Comparison of ENCODE assay signal across 10 cellular contexts in the genomic region with DNA sequence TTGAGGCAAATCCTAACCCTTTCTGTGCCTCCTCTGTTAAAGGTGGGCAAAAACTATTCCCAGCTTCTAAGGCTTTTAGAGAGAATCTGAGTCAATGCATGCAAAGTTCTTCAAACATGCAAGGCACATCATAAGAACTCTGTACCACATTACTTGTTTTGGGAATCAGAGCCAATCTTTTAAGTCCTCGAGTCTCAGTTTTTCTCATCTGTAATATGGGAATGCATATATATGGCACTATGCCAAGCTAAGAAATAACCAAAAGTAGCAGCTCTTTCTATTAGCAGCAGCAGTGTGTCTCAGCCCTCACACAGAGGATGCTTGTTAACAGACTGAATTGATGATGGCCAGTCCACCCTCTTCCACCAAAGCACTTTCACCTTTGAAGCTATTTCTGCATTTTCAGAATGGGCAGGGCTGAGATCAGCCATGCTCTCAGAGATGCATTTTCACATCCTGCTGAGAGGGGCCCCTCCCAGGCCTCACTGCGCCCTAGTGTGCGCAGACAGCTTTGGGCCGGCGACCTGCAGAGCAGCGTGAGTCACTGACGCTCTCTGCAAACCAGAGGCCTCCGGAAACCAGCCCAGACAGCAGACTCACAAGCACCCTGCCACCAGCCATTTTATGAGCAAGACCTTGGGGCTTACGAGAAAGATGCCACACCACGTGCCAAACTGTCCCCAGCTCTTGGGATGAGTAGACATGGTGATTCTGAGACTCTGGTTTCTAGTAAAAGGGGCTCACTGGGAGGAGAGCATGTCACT.
A peak's percentile ranks its signal among the peaks of the same experiment; 100 is the strongest.
DNase-seq lines count a peak whose midpoint lies in the region; ATAC-seq and TF ChIP-seq lines count a peak whose summit lies in the region.
"Had no signal": no experiment of that assay in that cellular context is flagged by ENCODE, and none has a peak within 500 bp of the region (broad histone marks: within the 10 kb centered on the region; RNA-seq: fewer than 3 reads in every experiment).

No MANE protein-coding gene starts in this region.

- peaks cover 12% of the 10 kb centered on the region for H3K79me2 ChIP-seq in Karpas-422 (ENCODE audit: low read length)
- no peaks in the 10 kb centered on the region for H3K79me2 ChIP-seq in hepatocyte

- no peaks in the 10 kb centered on the region for H3K9me2 ChIP-seq in Karpas-422 (replicated peaks; ENCODE audit: insufficient read depth, low read length)
- no peaks in the 10 kb centered on the region for H3K9me2 ChIP-seq in hepatocyte (replicated peaks; ENCODE audit: insufficient read depth)

- TF ChIP-seq CTCF in mucosa of descending colon (IDR thresholded peaks at IDR 0.05) = no peak
- no peak for TF ChIP-seq CTCF in upper lobe of right lung (IDR thresholded peaks at IDR 0.05)
- no peak for TF ChIP-seq CTCF in hepatocyte (IDR thresholded peaks at IDR 0.05; ENCODE audit: poor library complexity)

- H2AFZ ChIP-seq in Karpas-422 (ENCODE audit: low read length) = no peak overlapping the region
- no peak overlapping the region for H2AFZ ChIP-seq in hepatocyte

- H3K27ac Mint-ChIP-seq in CD4-positive, alpha-beta memory T cell = peak overlapping the region; percentile 99 to 100 (median 100)
- H3K27ac Mint-ChIP-seq: brain had no signal

- no peaks in the 10 kb centered on the region for H3K9me3 ChIP-seq in CD4-positive, alpha-beta memory T cell (ENCODE audit: control insufficient read depth in 1 of 2, low read length in 2 of 2)
- H3K9me3 ChIP-seq in Karpas-422 (ENCODE audit: low read length) (no peaks in the 10 kb centered on the region), mucosa of descending colon (no peaks in the 10 kb centered on the region), upper lobe of right lung (no peaks in the 10 kb centered on the region), hepatocyte (ENCODE audit: low read depth) (no peaks in the 10 kb centered on the region)
- H3K9me3 ChIP-seq: BLaER1 had no signal

- H3K27me3 Mint-ChIP-seq in CD4-positive, alpha-beta memory T cell = no peaks in the 10 kb centered on the region

- intact Hi-C loops in CD4-positive, alpha-beta memory T cell (cut with micrococcal nuclease) = loop anchor here (1.0 to 5.0 kb wide), 5 partner anchors 11 to 123 kb away; no protein-coding TSS in a partner anchor
- intact Hi-C loops in mucosa of descending colon (cut with DNase I, micrococcal nuclease) = no loop called here
- intact Hi-C loops in upper lobe of right lung (cut with DNase I) = no loop called here

- H3K4me1 ChIP-seq in CD4-positive, alpha-beta memory T cell (ENCODE audit: insufficient read depth, low read length) = peaks cover 97% of the 10 kb centered on the region
- H3K4me1 ChIP-seq in Karpas-422 (ENCODE audit: low read length) = peaks cover 22% of the 10 kb centered on the region
- H3K4me1 ChIP-seq in mucosa of descending colon (ENCODE audit: low read depth) = no peaks in the 10 kb centered on the region
- peaks cover 6% of the 10 kb centered on the region for H3K4me1 ChIP-seq in upper lobe of right lung
- no peaks in the 10 kb centered on the region for H3K4me1 ChIP-seq in hepatocyte (ENCODE audit: insufficient read depth)

- WGBS in hepatocyte (ENCODE audit: low lambda C conversion rate, missing lambda C conversion rate) = 71% methylated on average over 10 of the region's 10 CpGs

- peak; percentile 86 to 98 (median 90) for DNase-seq in CD4-positive, alpha-beta memory T cell
- DNase-seq in Karpas-422 (no peak), activated T-cell treated with anti-CD3 and anti-CD28 coated beads for 48 hours (ENCODE audit: low read depth) (peak; percentile 83), mucosa of descending colon (peak; percentile 55 to 89 (median 68)), upper lobe of right lung (peak; percentile 67), hepatocyte (ENCODE audit: low spot score) (no peak), NCI-H510A treated with DMSO at 0.1 percent for 48 hours (lab: John Stamatoyannopoulos, UW) (no peak)

- H3K4me3 Mint-ChIP-seq in CD4-positive, alpha-beta memory T cell = peak overlapping the region in 7 of 8 donors; percentile 43 to 94 (median 78)
- H3K4me3 Mint-ChIP-seq: brain had no signal

- peaks cover 14% of the 10 kb centered on the region for H3K36me3 ChIP-seq in CD4-positive, alpha-beta memory T cell (ENCODE audit: insufficient read depth, low read length)
- peaks cover 39% of the 10 kb centered on the region for H3K36me3 ChIP-seq in Karpas-422 (ENCODE audit: insufficient read depth, low read length)
- H3K36me3 ChIP-seq in mucosa of descending colon (ENCODE audit: low read depth) = no peaks in the 10 kb centered on the region
- H3K36me3 ChIP-seq in upper lobe of right lung = no peaks in the 10 kb centered on the region
- H3K36me3 ChIP-seq in hepatocyte (replicated peaks; ENCODE audit: insufficient read depth, low read depth) = no peaks in the 10 kb centered on the region

- H3K4me2 ChIP-seq in Karpas-422 (ENCODE audit: low read depth, low read length, poor library complexity, severe bottlenecking) (no peak overlapping the region), hepatocyte (no peak overlapping the region)
- H3K4me2 ChIP-seq: BLaER1 had no signal

- no peaks in the 10 kb centered on the region for H3K27me3 ChIP-seq in CD4-positive, alpha-beta memory T cell (ENCODE audit: insufficient read depth, low read length)
- no peaks in the 10 kb centered on the region for H3K27me3 ChIP-seq in Karpas-422 (ENCODE audit: low read length)
- no peaks in the 10 kb centered on the region for H3K27me3 ChIP-seq in upper lobe of right lung
- H3K27me3 ChIP-seq in hepatocyte = no peaks in the 10 kb centered on the region
- H3K27me3 ChIP-seq: BLaER1 had no signal

- no peak overlapping the region for H3K4me3 ChIP-seq in CD4-positive, alpha-beta memory T cell (ENCODE audit: low read length in 2 of 2)
- H3K4me3 ChIP-seq in Karpas-422 (ENCODE audit: low read length) (no peak overlapping the region), mucosa of descending colon (no peak overlapping the region), upper lobe of right lung (no peak overlapping the region), hepatocyte (no peak overlapping the region)
- H3K4me3 ChIP-seq: BLaER1 had no signal

- H3K36me3 Mint-ChIP-seq in CD4-positive, alpha-beta memory T cell = peaks cover 49 to 53% of the 10 kb centered on the region in 2 donors
- H3K36me3 Mint-ChIP-seq: brain had no signal

- H4K20me1 ChIP-seq in Karpas-422 (ENCODE audit: insufficient read depth, low read depth, low read length) = no peaks in the 10 kb centered on the region
- H4K20me1 ChIP-seq in hepatocyte (ENCODE audit: insufficient read depth, poor library complexity, severe bottlenecking) = no peaks in the 10 kb centered on the region
- H4K20me1 ChIP-seq: BLaER1 had no signal

- ATAC-seq in GM21526 (IDR thresholded peaks at IDR 0.05; ENCODE audit: low FRiP score, unreplicated experiment) = peak; percentile 78
- ATAC-seq in mucosa of descending colon = peak; percentile 84
- ATAC-seq in upper lobe of right lung = peak; percentile 73

- CTCF ChIA-PET in CD4-positive, alpha-beta memory T cell (lab: Charles Lee; ENCODE audit: partially characterized antibody) = interaction anchor here (0.6 to 2.3 kb wide), 18 partner anchors 9 to 191 kb away, joined by 3 to 12 read pairs (median 4); no protein-coding TSS in a partner anchor

- peaks cover 64 to 92% (median 77%) of the 10 kb centered on the region in 4 donors for H3K4me1 Mint-ChIP-seq in CD4-positive, alpha-beta memory T cell
- H3K4me1 Mint-ChIP-seq: brain had no signal

- no peak overlapping the region for H3K9ac ChIP-seq in Karpas-422 (ENCODE audit: low read length)
- H3K9ac ChIP-seq: BLaER1 had no signal

- peak overlapping the region; percentile 96 for H3K27ac ChIP-seq in CD4-positive, alpha-beta memory T cell (ENCODE audit: low read depth, low read length)
- H3K27ac ChIP-seq in Karpas-422 (ENCODE audit: low read length) (peak overlapping the region; percentile 58), upper lobe of right lung (peak overlapping the region; percentile 36), hepatocyte (no peak overlapping the region)
- H3K27ac ChIP-seq: BLaER1 had no signal

- POLR2A ChIA-PET in CD4-positive, alpha-beta memory T cell (lab: Charles Lee; ENCODE audit: partially characterized antibody) = interaction anchor here (0.7 to 3.0 kb wide), 25 partner anchors 9 to 609 kb away, joined by 3 to 103 read pairs (median 6); partner anchors contain the start of genes ADNP, BCAS4 and NFATC2

- H3K9me3 Mint-ChIP-seq in CD4-positive, alpha-beta memory T cell = peaks cover 0 to 7% (median 0%) of the 10 kb centered on the region in 8 donors

Comparison
In these comparisons a context has a peak if more than half of its experiments do, and no peak if none do; other contexts are left out.
1. DNase-seq: peak in CD4-positive, alpha-beta memory T cell (5 of 5), activated T-cell treated with anti-CD3 and anti-CD28 coated beads for 48 hours (single experiment), mucosa of descending colon (3 of 3) and upper lobe of right lung (single experiment); none in Karpas-422 (single experiment), hepatocyte (single experiment) and NCI-H510A treated with DMSO at 0.1 percent for 48 hours (single experiment).
2. Peak in every context shown above with its lines, with median percentiles within 50 percentile points of each other: ATAC-seq.